In genomic region chr5:178301641-178302040, GRCh38 we compare ENCODE assay signal across 21 cellular contexts.
DNase-seq lines count a peak whose midpoint lies in the region; TF ChIP-seq lines count a peak whose summit lies in the region.
"Had no signal": no experiment of that assay in that cellular context is flagged by ENCODE, and none has a peak within 500 bp of the region (broad histone marks: within the 10 kb centered on the region; RNA-seq: fewer than 3 reads in every experiment).

No MANE protein-coding gene starts in this region.

- 90 to 94% methylated on average over 15 of the region's 15 CpGs for WGBS in sigmoid colon, 2 donors

- no peak overlapping the region for H3K4me3 Mint-ChIP-seq in progenitor cell of endocrine pancreas (ENCODE audit: low read depth)
- H3K4me3 Mint-ChIP-seq: CD4-positive, alpha-beta memory T cell; GM23338 had no signal

- H3K27me3 Mint-ChIP-seq in progenitor cell of endocrine pancreas: peaks cover 7% of the 10 kb centered on the region

- H3K36me3 ChIP-seq in GM06990 (ENCODE audit: control insufficient read depth, insufficient read depth, low read length) (no peaks in the 10 kb centered on the region), sigmoid colon (no peaks in the 10 kb centered on the region)
- H3K36me3 ChIP-seq: BE2C, Peyer's patch had no signal

- no peak overlapping the region for H3K27ac Mint-ChIP-seq in progenitor cell of endocrine pancreas
- H3K27ac Mint-ChIP-seq: GM23338 had no signal

- peaks cover 0 to 12% (median 10%) of the 10 kb centered on the region in 4 donors for H3K4me1 ChIP-seq in sigmoid colon
- H3K4me1 ChIP-seq: BE2C, Peyer's patch had no signal

- no peaks in the 10 kb centered on the region for H3K9me3 ChIP-seq in sigmoid colon
- H3K9me3 ChIP-seq: BE2C, Peyer's patch had no signal

- no peak for TF ChIP-seq POLR2A in sigmoid colon (IDR thresholded peaks at IDR 0.05)

- TF ChIP-seq EP300 in sigmoid colon (IDR thresholded peaks at IDR 0.05): no peak

- no peaks in the 10 kb centered on the region; the same call in none of the 2 replicates for H3K27me3 ChIP-seq in GM06990 (replicated peaks; ENCODE audit: control insufficient read depth, insufficient read depth, low read length)
- H3K27me3 ChIP-seq in sigmoid colon: no peaks in the 10 kb centered on the region
- H3K27me3 ChIP-seq: BE2C, Peyer's patch had no signal

- H3K36me3 Mint-ChIP-seq in progenitor cell of endocrine pancreas (ENCODE audit: insufficient read depth): no peaks in the 10 kb centered on the region

- H3K27ac ChIP-seq in sigmoid colon: no peak overlapping the region
- H3K27ac ChIP-seq: HL-60, Peyer's patch had no signal

- TF ChIP-seq CTCF in GM06990 (IDR thresholded peaks at IDR 0.05; ENCODE audit: insufficient read depth, low read length, poor library complexity, severe bottlenecking): no peak
- no peak for TF ChIP-seq CTCF in sigmoid colon (IDR thresholded peaks at IDR 0.05)
- TF ChIP-seq CTCF in progenitor cell of endocrine pancreas (IDR thresholded peaks at IDR 0.05; ENCODE audit: unreplicated experiment): no peak

- peak overlapping the region; percentile 15 for H3K4me3 ChIP-seq in GM06990 (replicated peaks; ENCODE audit: low read depth, low read length)
- H3K4me3 ChIP-seq in sigmoid colon: no peak overlapping the region
- H3K4me3 ChIP-seq: GM12878, GM23338, Peyer's patch had no signal

- intact Hi-C loops in sigmoid colon (cut with DNase I): no loop called here

- peaks cover 4% of the 10 kb centered on the region for H3K9me3 Mint-ChIP-seq in progenitor cell of endocrine pancreas (ENCODE audit: low read depth)
- H3K9me3 Mint-ChIP-seq: GM23338 had no signal

- DNase-seq in NCI-H345 (lab: John Stamatoyannopoulos, UW): peak; percentile 55
- DNase-seq in NCI-H345 treated with DMSO at 0.1 percent for 48 hours (lab: John Stamatoyannopoulos, UW; ENCODE audit: unreplicated experiment): no peak
- no peak for DNase-seq in GM06990 (ENCODE audit: extremely low read depth, insufficient read length)
- peak; percentile 34 for DNase-seq in left kidney (ENCODE audit: low read depth, low spot score)
- peak; percentile 34 for DNase-seq in sigmoid colon
- DNase-seq in COLO668 (lab: John Stamatoyannopoulos, UW; ENCODE audit: unreplicated experiment): no peak
- no peak for DNase-seq in progenitor cell of endocrine pancreas (ENCODE audit: low spot score, unreplicated experiment)
- DNase-seq in NCI-H2171 treated with DMSO at 0.1 percent for 48 hours (lab: John Stamatoyannopoulos, UW): no peak
- DNase-seq: 8988T; BE2C; CD4-positive, alpha-beta memory T cell; DMS79; NCI-H1417 treated with DMSO at 0.1 percent for 48 hours; NCI-H1930; NCI-H2171; NCI-H510A treated with DMSO at 0.1 percent for 48 hours; SHP77 had no signal

- H3K4me1 Mint-ChIP-seq in progenitor cell of endocrine pancreas (ENCODE audit: low read depth): no peaks in the 10 kb centered on the region
- H3K4me1 Mint-ChIP-seq: CD4-positive, alpha-beta memory T cell had no signal

Comparison
In these comparisons a context has a peak if more than half of its experiments do, and no peak if none do; other contexts are left out.
1. DNase-seq: peak in NCI-H345 (single experiment), left kidney (single experiment) and sigmoid colon (single experiment); none in NCI-H345 treated with DMSO at 0.1 percent for 48 hours (single experiment), GM06990 (single experiment), COLO668 (single experiment), progenitor cell of endocrine pancreas (single experiment) and NCI-H2171 treated with DMSO at 0.1 percent for 48 hours (single experiment).